In genomic region chr6:158680441-158680840, GRCh38 we compare ENCODE assay signal across 20 cellular contexts.
"Had no signal": no experiment of that assay in that cellular context is flagged by ENCODE, and none has a peak within 500 bp of the region (broad histone marks: within the 10 kb centered on the region; RNA-seq: fewer than 3 reads in every experiment).

No MANE protein-coding gene starts in this region.

- H3K27me3 ChIP-seq: breast epithelium had no signal

- H3K4me3 ChIP-seq: breast epithelium had no signal

- ATAC-seq: activated CD4-positive, alpha-beta T cell treated with anti-CD3 and anti-CD28 coated beads for 36 hours; PC-3 had no signal

- H3K9me3 Mint-ChIP-seq: activated CD4-positive, alpha-beta memory T cell treated with anti-CD3 and anti-CD28 coated beads, Interleukin-2, amount 10 ng/mL, durations not matched to agents 7 days and 5 days; activated naive CD4-positive, alpha-beta T cell treated with anti-CD3 and anti-CD28 coated beads, Interleukin-2, amount 50 U/mL, for 24 hours; activated T-helper 1 cell treated with anti-CD3 and anti-CD28 coated beads, Interleukin-12 subunit alpha, Interleukin-12 subunit beta, Interleukin-2, Interleukin-4 antibody, amounts not matched to agents 30 ng/mL and 10 ng/mL and 1 ng/mL, durations not matched to agents 14 hours and 24 hours and 36 hours had no signal

- H3K4me1 ChIP-seq: breast epithelium had no signal

- H3K27ac Mint-ChIP-seq: activated CD4-positive, alpha-beta memory T cell treated with anti-CD3 and anti-CD28 coated beads, Interleukin-2, amount 10 ng/mL, durations not matched to agents 7 days and 5 days; activated CD4-positive, alpha-beta T cell treated with anti-CD3 and anti-CD28 coated beads for 36 hours; activated naive CD4-positive, alpha-beta T cell treated with anti-CD3 and anti-CD28 coated beads, Interleukin-2, amount 50 U/mL, for 24 hours; activated T-helper 1 cell treated with anti-CD3 and anti-CD28 coated beads, Interleukin-12 subunit alpha, Interleukin-12 subunit beta, Interleukin-2, Interleukin-4 antibody, amounts not matched to agents 30 ng/mL and 10 ng/mL and 1 ng/mL, durations not matched to agents 14 hours and 24 hours and 36 hours had no signal

- H3K27me3 Mint-ChIP-seq: activated CD4-positive, alpha-beta memory T cell treated with anti-CD3 and anti-CD28 coated beads, Interleukin-2, amount 10 ng/mL, durations not matched to agents 7 days and 5 days; activated CD4-positive, alpha-beta T cell treated with anti-CD3 and anti-CD28 coated beads for 36 hours; activated naive CD4-positive, alpha-beta T cell treated with anti-CD3 and anti-CD28 coated beads, Interleukin-2, amount 50 U/mL, for 24 hours had no signal

- DNase-seq: activated CD4-positive, alpha-beta memory T cell treated with anti-CD3 and anti-CD28 coated beads, Interleukin-2, amount 10 ng/mL, durations not matched to agents 7 days and 5 days; activated CD4-positive, alpha-beta T cell treated with anti-CD3 and anti-CD28 coated beads for 36 hours; activated CD4-positive, alpha-beta T cell treated with anti-CD3 and anti-CD28 coated beads, Interleukin-2, amount 50 U/mL, for 1 hour; activated CD4-positive, CD25-positive, alpha-beta regulatory T cell; activated CD8-positive, alpha-beta memory T cell treated with anti-CD3 and anti-CD28 coated beads, Interleukin-2, amount 50 U/mL, for 4 hours; activated effector memory CD4-positive, alpha-beta T cell treated with Interleukin-2 at 50 U/mL for 16 hours; activated naive CD4-positive, alpha-beta T cell; aorta; caudate nucleus; NCI-H146; NCI-H187 treated with DMSO at 0.1 percent for 48 hours; NCI-H2081 treated with DMSO at 0.1 percent for 48 hours; NCI-H446; NCI-H524; PC-3; SHP77 treated with DMSO at 0.1 percent for 48 hours had no signal

- H3K9me3 ChIP-seq: breast epithelium had no signal

- H3K27ac ChIP-seq: breast epithelium, VCaP had no signal

- H3K36me3 ChIP-seq: breast epithelium had no signal

- H3K4me3 Mint-ChIP-seq: activated CD4-positive, alpha-beta memory T cell treated with anti-CD3 and anti-CD28 coated beads, Interleukin-2, amount 10 ng/mL, durations not matched to agents 7 days and 5 days; activated CD4-positive, alpha-beta T cell treated with anti-CD3 and anti-CD28 coated beads for 36 hours; activated naive CD4-positive, alpha-beta T cell treated with anti-CD3 and anti-CD28 coated beads, Interleukin-2, amount 50 U/mL, for 24 hours; activated T-helper 1 cell treated with anti-CD3 and anti-CD28 coated beads, Interleukin-12 subunit alpha, Interleukin-12 subunit beta, Interleukin-2, Interleukin-4 antibody, amounts not matched to agents 30 ng/mL and 10 ng/mL and 1 ng/mL, durations not matched to agents 14 hours and 24 hours and 36 hours had no signal
